In the genomic region with DNA sequence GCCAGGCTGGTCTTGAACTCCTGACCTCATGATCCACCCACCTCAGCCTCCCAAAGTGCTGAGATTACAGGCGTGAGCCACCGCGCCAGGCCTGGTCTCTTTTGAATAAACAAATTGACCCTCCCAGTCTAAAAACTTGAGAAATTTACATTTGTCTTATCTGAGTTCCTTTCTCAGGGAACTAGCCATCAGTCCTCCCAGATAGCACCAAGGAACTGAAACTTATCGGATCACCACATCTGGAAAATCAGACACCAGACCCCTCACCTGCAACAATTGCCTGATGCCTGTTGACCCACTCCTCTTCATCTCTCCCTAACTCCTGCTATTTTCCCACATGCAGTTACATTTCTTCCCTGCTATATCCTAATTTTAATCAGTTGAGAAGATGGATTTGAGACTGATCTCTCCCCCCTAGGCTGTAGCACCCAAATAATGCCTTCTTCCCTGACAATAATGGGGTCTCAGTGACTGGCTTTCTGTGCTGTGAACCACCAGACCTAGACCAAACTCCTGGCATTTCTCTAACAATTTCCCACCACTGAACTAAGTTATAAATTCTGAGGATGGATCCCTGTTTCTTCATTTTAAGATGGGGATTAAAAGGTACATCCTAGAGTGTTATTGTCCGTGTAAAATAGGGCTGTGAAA, we compare ENCODE assay signal across 2 cellular contexts.
TF ChIP-seq lines count a peak whose summit lies in the region.

No MANE protein-coding gene starts in this region.

TF ChIP-seq in GM23338, 12 proteins besides CTCF, POLR2A, EP300 and RAD21 (continued from another document):
- TF ChIP-seq, protein P1, sequence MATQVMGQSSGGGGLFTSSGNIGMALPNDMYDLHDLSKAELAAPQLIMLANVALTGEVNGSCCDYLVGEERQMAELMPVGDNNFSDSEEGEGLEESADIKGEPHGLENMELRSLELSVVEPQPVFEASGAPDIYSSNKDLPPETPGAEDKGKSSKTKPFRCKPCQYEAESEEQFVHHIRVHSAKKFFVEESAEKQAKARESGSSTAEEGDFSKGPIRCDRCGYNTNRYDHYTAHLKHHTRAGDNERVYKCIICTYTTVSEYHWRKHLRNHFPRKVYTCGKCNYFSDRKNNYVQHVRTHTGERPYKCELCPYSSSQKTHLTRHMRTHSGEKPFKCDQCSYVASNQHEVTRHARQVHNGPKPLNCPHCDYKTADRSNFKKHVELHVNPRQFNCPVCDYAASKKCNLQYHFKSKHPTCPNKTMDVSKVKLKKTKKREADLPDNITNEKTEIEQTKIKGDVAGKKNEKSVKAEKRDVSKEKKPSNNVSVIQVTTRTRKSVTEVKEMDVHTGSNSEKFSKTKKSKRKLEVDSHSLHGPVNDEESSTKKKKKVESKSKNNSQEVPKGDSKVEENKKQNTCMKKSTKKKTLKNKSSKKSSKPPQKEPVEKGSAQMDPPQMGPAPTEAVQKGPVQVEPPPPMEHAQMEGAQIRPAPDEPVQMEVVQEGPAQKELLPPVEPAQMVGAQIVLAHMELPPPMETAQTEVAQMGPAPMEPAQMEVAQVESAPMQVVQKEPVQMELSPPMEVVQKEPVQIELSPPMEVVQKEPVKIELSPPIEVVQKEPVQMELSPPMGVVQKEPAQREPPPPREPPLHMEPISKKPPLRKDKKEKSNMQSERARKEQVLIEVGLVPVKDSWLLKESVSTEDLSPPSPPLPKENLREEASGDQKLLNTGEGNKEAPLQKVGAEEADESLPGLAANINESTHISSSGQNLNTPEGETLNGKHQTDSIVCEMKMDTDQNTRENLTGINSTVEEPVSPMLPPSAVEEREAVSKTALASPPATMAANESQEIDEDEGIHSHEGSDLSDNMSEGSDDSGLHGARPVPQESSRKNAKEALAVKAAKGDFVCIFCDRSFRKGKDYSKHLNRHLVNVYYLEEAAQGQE (IDR thresholded peaks at IDR 0.05; ENCODE audit: unreplicated experiment) = no peak
- TF ChIP-seq EZH2phosphoT487 (IDR thresholded peaks at IDR 0.05; ENCODE audit: unreplicated experiment) (no peak), CREB1 (CRISPR knock-in tag; IDR thresholded peaks at IDR 0.05; ENCODE audit: low read depth) (no peak), ZNF331 (CRISPR knock-in tag; IDR thresholded peaks at IDR 0.05; ENCODE audit: low read depth) (no peak), STAT1 (IDR thresholded peaks at IDR 0.05; ENCODE audit: unreplicated experiment) (no peak), POLR2AphosphoS5 (IDR thresholded peaks at IDR 0.05; ENCODE audit: low read depth) (no peak), EZH2 (IDR thresholded peaks at IDR 0.05; ENCODE audit: low read depth, unreplicated experiment) (no peak), JUNB (IDR thresholded peaks at IDR 0.05; ENCODE audit: unreplicated experiment) (no peak), NANOG (IDR thresholded peaks at IDR 0.05; ENCODE audit: borderline replicate concordance) (no peak), ZNF114 (CRISPR knock-in tag; IDR thresholded peaks at IDR 0.05) (no peak)
- TF ChIP-seq, protein P2, sequence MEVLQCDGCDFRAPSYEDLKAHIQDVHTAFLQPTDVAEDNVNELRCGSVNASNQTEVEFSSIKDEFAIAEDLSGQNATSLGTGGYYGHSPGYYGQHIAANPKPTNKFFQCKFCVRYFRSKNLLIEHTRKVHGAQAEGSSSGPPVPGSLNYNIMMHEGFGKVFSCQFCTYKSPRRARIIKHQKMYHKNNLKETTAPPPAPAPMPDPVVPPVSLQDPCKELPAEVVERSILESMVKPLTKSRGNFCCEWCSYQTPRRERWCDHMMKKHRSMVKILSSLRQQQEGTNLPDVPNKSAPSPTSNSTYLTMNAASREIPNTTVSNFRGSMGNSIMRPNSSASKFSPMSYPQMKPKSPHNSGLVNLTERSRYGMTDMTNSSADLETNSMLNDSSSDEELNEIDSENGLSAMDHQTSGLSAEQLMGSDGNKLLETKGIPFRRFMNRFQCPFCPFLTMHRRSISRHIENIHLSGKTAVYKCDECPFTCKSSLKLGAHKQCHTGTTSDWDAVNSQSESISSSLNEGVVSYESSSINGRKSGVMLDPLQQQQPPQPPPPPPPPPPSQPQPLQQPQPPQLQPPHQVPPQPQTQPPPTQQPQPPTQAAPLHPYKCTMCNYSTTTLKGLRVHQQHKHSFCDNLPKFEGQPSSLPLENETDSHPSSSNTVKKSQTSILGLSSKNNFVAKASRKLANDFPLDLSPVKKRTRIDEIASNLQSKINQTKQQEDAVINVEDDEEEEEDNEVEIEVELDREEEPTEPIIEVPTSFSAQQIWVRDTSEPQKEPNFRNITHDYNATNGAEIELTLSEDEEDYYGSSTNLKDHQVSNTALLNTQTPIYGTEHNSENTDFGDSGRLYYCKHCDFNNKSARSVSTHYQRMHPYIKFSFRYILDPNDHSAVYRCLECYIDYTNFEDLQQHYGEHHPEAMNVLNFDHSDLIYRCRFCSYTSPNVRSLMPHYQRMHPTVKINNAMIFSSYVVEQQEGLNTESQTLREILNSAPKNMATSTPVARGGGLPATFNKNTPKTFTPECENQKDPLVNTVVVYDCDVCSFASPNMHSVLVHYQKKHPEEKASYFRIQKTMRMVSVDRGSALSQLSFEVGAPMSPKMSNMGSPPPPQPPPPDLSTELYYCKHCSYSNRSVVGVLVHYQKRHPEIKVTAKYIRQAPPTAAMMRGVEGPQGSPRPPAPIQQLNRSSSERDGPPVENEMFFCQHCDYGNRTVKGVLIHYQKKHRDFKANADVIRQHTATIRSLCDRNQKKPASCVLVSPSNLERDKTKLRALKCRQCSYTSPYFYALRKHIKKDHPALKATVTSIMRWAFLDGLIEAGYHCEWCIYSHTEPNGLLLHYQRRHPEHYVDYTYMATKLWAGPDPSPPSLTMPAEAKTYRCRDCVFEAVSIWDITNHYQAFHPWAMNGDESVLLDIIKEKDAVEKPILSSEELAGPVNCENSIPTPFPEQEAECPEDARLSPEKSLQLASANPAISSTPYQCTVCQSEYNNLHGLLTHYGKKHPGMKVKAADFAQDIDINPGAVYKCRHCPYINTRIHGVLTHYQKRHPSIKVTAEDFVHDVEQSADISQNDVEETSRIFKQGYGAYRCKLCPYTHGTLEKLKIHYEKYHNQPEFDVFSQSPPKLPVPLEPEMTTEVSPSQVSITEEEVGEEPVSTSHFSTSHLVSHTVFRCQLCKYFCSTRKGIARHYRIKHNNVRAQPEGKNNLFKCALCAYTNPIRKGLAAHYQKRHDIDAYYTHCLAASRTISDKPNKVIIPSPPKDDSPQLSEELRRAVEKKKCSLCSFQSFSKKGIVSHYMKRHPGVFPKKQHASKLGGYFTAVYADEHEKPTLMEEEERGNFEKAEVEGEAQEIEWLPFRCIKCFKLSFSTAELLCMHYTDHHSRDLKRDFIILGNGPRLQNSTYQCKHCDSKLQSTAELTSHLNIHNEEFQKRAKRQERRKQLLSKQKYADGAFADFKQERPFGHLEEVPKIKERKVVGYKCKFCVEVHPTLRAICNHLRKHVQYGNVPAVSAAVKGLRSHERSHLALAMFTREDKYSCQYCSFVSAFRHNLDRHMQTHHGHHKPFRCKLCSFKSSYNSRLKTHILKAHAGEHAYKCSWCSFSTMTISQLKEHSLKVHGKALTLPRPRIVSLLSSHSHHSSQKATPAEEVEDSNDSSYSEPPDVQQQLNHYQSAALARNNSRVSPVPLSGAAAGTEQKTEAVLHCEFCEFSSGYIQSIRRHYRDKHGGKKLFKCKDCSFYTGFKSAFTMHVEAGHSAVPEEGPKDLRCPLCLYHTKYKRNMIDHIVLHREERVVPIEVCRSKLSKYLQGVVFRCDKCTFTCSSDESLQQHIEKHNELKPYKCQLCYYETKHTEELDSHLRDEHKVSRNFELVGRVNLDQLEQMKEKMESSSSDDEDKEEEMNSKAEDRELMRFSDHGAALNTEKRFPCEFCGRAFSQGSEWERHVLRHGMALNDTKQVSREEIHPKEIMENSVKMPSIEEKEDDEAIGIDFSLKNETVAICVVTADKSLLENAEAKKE (CRISPR knock-in tag; IDR thresholded peaks at IDR 0.05) = no peak

TF ChIP-seq in WTC11, 78 proteins besides CTCF, POLR2A, EP300 and RAD21 (continued from another document):
- TF ChIP-seq, protein P3, sequence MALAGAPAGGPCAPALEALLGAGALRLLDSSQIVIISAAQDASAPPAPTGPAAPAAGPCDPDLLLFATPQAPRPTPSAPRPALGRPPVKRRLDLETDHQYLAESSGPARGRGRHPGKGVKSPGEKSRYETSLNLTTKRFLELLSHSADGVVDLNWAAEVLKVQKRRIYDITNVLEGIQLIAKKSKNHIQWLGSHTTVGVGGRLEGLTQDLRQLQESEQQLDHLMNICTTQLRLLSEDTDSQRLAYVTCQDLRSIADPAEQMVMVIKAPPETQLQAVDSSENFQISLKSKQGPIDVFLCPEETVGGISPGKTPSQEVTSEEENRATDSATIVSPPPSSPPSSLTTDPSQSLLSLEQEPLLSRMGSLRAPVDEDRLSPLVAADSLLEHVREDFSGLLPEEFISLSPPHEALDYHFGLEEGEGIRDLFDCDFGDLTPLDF (CRISPR knock-in tag; IDR thresholded peaks at IDR 0.05) = no peak
- TF ChIP-seq SP1 (CRISPR knock-in tag; conservative IDR thresholded peaks at IDR 0.05) (no peak), ARID4B (CRISPR knock-in tag; IDR thresholded peaks at IDR 0.05; ENCODE audit: borderline replicate concordance) (no peak), GTF2I (CRISPR knock-in tag; conservative IDR thresholded peaks at IDR 0.05) (no peak), CREM (CRISPR knock-in tag; IDR thresholded peaks at IDR 0.05) (no peak)
- TF ChIP-seq, protein P4, sequence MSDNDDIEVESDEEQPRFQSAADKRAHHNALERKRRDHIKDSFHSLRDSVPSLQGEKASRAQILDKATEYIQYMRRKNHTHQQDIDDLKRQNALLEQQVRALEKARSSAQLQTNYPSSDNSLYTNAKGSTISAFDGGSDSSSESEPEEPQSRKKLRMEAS (CRISPR knock-in tag; IDR thresholded peaks at IDR 0.05) = no peak
- TF ChIP-seq, protein P5, sequence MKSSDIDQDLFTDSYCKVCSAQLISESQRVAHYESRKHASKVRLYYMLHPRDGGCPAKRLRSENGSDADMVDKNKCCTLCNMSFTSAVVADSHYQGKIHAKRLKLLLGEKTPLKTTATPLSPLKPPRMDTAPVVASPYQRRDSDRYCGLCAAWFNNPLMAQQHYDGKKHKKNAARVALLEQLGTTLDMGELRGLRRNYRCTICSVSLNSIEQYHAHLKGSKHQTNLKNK (CRISPR knock-in tag; IDR thresholded peaks at IDR 0.05) = no peak
